In genomic region chr1:156281281-156282142, GRCh38 we compare ENCODE assay signal across 7 cellular contexts. TPM values are rescaled to one million over a fixed set of nuclear protein-coding genes. Genes with fewer than 3 reads are reported as not detected.
A peak's percentile ranks its signal among the peaks of the same experiment; 100 is the strongest.
DNase-seq lines count a peak whose midpoint lies in the region; ATAC-seq, FAIRE-seq and TF ChIP-seq lines count a peak whose summit lies in the region.

No MANE protein-coding gene starts in this region.

- peak; percentile 15 to 54 (median 42); a peak in 3 of 6 replicates for TF ChIP-seq CTCF in K562 (IDR thresholded peaks at IDR 0.05 in 2 of 3, conservative IDR thresholded peaks at IDR 0.05 in 1 of 3; ENCODE audit: insufficient read depth in 2 of 3, low read depth in 1 of 3, low read length in 3 of 3)

- POLR2A ChIA-PET in K562 (lab: Yijun Ruan, JAX): interaction anchor here (0.6 to 6.3 kb wide), 13 partner anchors 11 to 262 kb away, joined by 3 to 63 read pairs (median 4); partner anchors contain the start of gene GLMP

- no peaks in the 10 kb centered on the region for H3K27me3 ChIP-seq in K562 (ENCODE audit: control insufficient read depth in 2 of 2, insufficient read depth in 2 of 2, low read length in 2 of 2)

- peak overlapping the region; percentile 97 for H3K4me3 ChIP-seq in K562

- CTCF ChIA-PET in K562 (lab: Yijun Ruan, JAX; ENCODE audit: low intra/inter-chr PET ratio): no interaction called here

- H2AFZ ChIP-seq in K562 (ENCODE audit: low read depth, low read length): peak overlapping the region; percentile 95

- H3K4me2 ChIP-seq in K562 (ENCODE audit: insufficient read depth, low read length): peak overlapping the region; percentile 100

- 3% methylated on average over 20 of the region's 20 CpGs for WGBS in K562 (ENCODE audit: insufficient coverage, low coverage, missing lambda C conversion rate)

- H3K79me2 ChIP-seq in K562 (ENCODE audit: control insufficient read depth, insufficient read depth, low read length): peaks cover 52% of the 10 kb centered on the region

- peak overlapping the region; percentile 93 for H3K27ac ChIP-seq in K562 (ENCODE audit: extremely low read depth, low read depth, low read length)

- H3K9me1 ChIP-seq in K562 (ENCODE audit: control insufficient read depth, insufficient read depth, low read length): no peaks in the 10 kb centered on the region

- peaks cover 57% of the 10 kb centered on the region for H3K36me3 ChIP-seq in K562 (ENCODE audit: control insufficient read depth, insufficient read depth, low read length)

- H3K9me3 ChIP-seq in K562 (replicated peaks; ENCODE audit: control insufficient read depth, insufficient read depth, low read depth, low read length): no peaks in the 10 kb centered on the region

- peaks cover 6 to 10% of the 10 kb centered on the region in 2 experiments; a peak in 4 of 5 replicates for H3K4me1 ChIP-seq in K562 (replicated peaks in 1 of 2; ENCODE audit: control insufficient read depth in 2 of 2, insufficient read depth in 2 of 2, low read length in 2 of 2)

- FAIRE-seq in GM12892 (lab: Jason Lieb, UNC) (peak; percentile 48), K562 (lab: Jason Lieb, UNC) (peak; percentile 84)

- TF ChIP-seq POLR2A in GM12892 (IDR thresholded peaks at IDR 0.05; ENCODE audit: low read depth, low read length) (peak; percentile 24; the same call in 1 of the 2 replicates), K562 (conservative IDR thresholded peaks at IDR 0.05) (no peak)

- ATAC-seq in HG02981 (IDR thresholded peaks at IDR 0.05; ENCODE audit: unreplicated experiment) (peak; percentile 37), K562 (peak; percentile 73), GM19023 (IDR thresholded peaks at IDR 0.05; ENCODE audit: unreplicated experiment) (no peak)

- TSS peak; percentile 62 for BruUV-seq in K562 (replicated peaks; lab: Mats Ljungman, UMichigan)

- in situ Hi-C loops in K562 (cut with MboI): no loop called here

- DNase-seq in GM12892 (ENCODE audit: insufficient read length): no peak
- peak; percentile 61 for DNase-seq in SIG-M5 (lab: John Stamatoyannopoulos, UW)
- DNase-seq in K562 (ENCODE audit: extremely low read depth in 1 of 4, low spot score in 3 of 4): peak; percentile 62 to 85 (median 70)
- DNase-seq in kidney tubule cell (ENCODE audit: low spot score): peak; percentile 75
- peak; percentile 26 to 48 (median 40) for DNase-seq in stimulated activated CD4-positive, alpha-beta T cell treated with anti-CD3 and anti-CD28 coated beads, TNF-alpha, amount 100 ng/mL, for 48 hours (ENCODE audit: low read depth in 3 of 3)

- intact Hi-C loops in K562 (cut with micrococcal nuclease): no loop called here

- TF ChIP-seq EP300 in K562 (IDR thresholded peaks at IDR 0.05; ENCODE audit: low read length): no peak

- H4K20me1 ChIP-seq in K562 (replicated peaks; ENCODE audit: control insufficient read depth, insufficient read depth, low read length): peaks cover 11% of the 10 kb centered on the region; the same call in 1 of the 2 replicates

- 0 out of 4 replicates have a peak, but pooled peaks of 1 of the 2 experiments have one; percentile 6 for TF ChIP-seq RAD21 in K562 (CRISPR knock-in tag; conservative IDR thresholded peaks at IDR 0.05 in 1 of 2, IDR thresholded peaks at IDR 0.05 in 1 of 2)

- H3K9ac ChIP-seq in K562 (ENCODE audit: insufficient read depth in 1 of 2, low read depth in 2 of 2, low read length in 2 of 2): peak overlapping the region; percentile 91 to 97

RNA-seq across cellular contexts. Expression of gene SMG5, which starts 1.1 kb away (rescaled TPM):
- polyA plus RNA-seq in GM12892 (2012; ENCODE audit: missing spikeins): 31.8 TPM
- 126 and 277 TPM in 2 replicates for total RNA-seq in K562 (2011; cell fraction: chromatin; rRNA removed; ENCODE audit: low replicate concordance)
- total RNA-seq in K562 (2011; cell fraction: nucleolus; rRNA removed): 112 and 123 TPM in 2 replicates
- 105 and 122 TPM in 2 replicates for total RNA-seq in K562 (2011; cell fraction: nucleoplasm; rRNA removed)
- total RNA-seq in K562 (2014; rRNA removed): 56.0 and 71.6 TPM in 2 replicates
- total RNA-seq in K562 (2014; rRNA removed; fragmentation: Illumina TruSeq; extraction: Trizol): 33.1 and 41.4 TPM in 2 replicates
- 53.1 and 53.7 TPM in 2 replicates for total RNA-seq in K562 (2015; rRNA removed; fragmentation: Illumina TruSeq; extraction: Trizol)
- 78.4 and 85.9 TPM in 2 replicates for total RNA-seq in K562 (2021)
- polyA plus RNA-seq in K562 (2011; rRNA removed): 41.4 and 53.9 TPM in 2 replicates
- polyA plus RNA-seq in K562 (2011; cell fraction: cytosol; rRNA removed): 33.8 and 36.1 TPM in 2 replicates
- polyA plus RNA-seq in K562 (2011; cell fraction: nucleus; rRNA removed): 202 and 245 TPM in 2 replicates
- 44.7 and 57.3 TPM in 2 replicates for polyA plus RNA-seq in K562 (2012)
- polyA plus RNA-seq in K562 (2014; fragmentation: Illumina TruSeq; extraction: Trizol): 69.4 and 69.7 TPM in 2 replicates
- polyA plus RNA-seq in K562 (2014; fragmentation: Nextera tagmentation; extraction: Ambion mirVana): 1 to 10 TPM; 1.4 to 1.6 TPM
- polyA plus RNA-seq in K562 (2014; rRNA removed): 53.0 and 58.7 TPM in 2 replicates
- polyA minus RNA-seq in K562 (2011; rRNA and poly(A)+ RNA removed): 27.6 and 30.1 TPM in 2 replicates
- polyA minus RNA-seq in K562 (2011; cell fraction: cytosol; rRNA and poly(A)+ RNA removed): 18.5 and 20.0 TPM in 2 replicates
- polyA minus RNA-seq in K562 (2011; cell fraction: nucleus; rRNA and poly(A)+ RNA removed): 29.4 and 36.3 TPM in 2 replicates

RNA-seq across cellular contexts. Expression of gene TMEM79, which starts 2.6 kb away (rescaled TPM):
- 2.4 TPM for polyA plus RNA-seq in GM12892 (2012; ENCODE audit: missing spikeins)
- 7.9 and 23.3 TPM in 2 replicates for total RNA-seq in K562 (2011; cell fraction: chromatin; rRNA removed; ENCODE audit: low replicate concordance)
- 23.9 and 26.5 TPM in 2 replicates for total RNA-seq in K562 (2011; cell fraction: nucleolus; rRNA removed)
- total RNA-seq in K562 (2011; cell fraction: nucleoplasm; rRNA removed): 14.7 and 15.8 TPM in 2 replicates
- total RNA-seq in K562 (2014; rRNA removed): 3.8 and 6.9 TPM in 2 replicates
- 2.1 and 2.6 TPM in 2 replicates for total RNA-seq in K562 (2014; rRNA removed; fragmentation: Illumina TruSeq; extraction: Trizol)
- total RNA-seq in K562 (2015; rRNA removed; fragmentation: Illumina TruSeq; extraction: Trizol): 5.1 and 5.4 TPM in 2 replicates
- total RNA-seq in K562 (2021): 6.8 and 7.2 TPM in 2 replicates
- polyA plus RNA-seq in K562 (2011; rRNA removed): 4.0 and 4.8 TPM in 2 replicates
- 5.0 and 12.1 TPM in 2 replicates for polyA plus RNA-seq in K562 (2011; cell fraction: cytosol; rRNA removed)
- polyA plus RNA-seq in K562 (2011; cell fraction: nucleus; rRNA removed): 10.3 and 25.9 TPM in 2 replicates
- 5.7 and 9.5 TPM in 2 replicates for polyA plus RNA-seq in K562 (2012)
- polyA plus RNA-seq in K562 (2014; fragmentation: Illumina TruSeq; extraction: Trizol): 5.6 and 5.7 TPM in 2 replicates
- 1 to 10 TPM in 1 of 2 experiments, under 1 TPM in 1; 0.69 to 1.2 TPM for polyA plus RNA-seq in K562 (2014; fragmentation: Nextera tagmentation; extraction: Ambion mirVana)
- polyA plus RNA-seq in K562 (2014; rRNA removed): 6.1 and 8.3 TPM in 2 replicates
- 2.3 TPM in 2 replicates for polyA minus RNA-seq in K562 (2011; rRNA and poly(A)+ RNA removed)
- polyA minus RNA-seq in K562 (2011; cell fraction: cytosol; rRNA and poly(A)+ RNA removed): 1.6 and 2.3 TPM in 2 replicates
- 7.0 and 10.9 TPM in 2 replicates for polyA minus RNA-seq in K562 (2011; cell fraction: nucleus; rRNA and poly(A)+ RNA removed)

RNA-seq across cellular contexts. Expression of gene GLMP, which starts 14.0 kb away (rescaled TPM):
- polyA plus RNA-seq in GM12892 (2012; ENCODE audit: missing spikeins): 16.6 TPM
- total RNA-seq in K562 (2011; cell fraction: chromatin; rRNA removed; ENCODE audit: low replicate concordance): 13.4 and 24.2 TPM in 2 replicates
- 21.3 and 23.8 TPM in 2 replicates for total RNA-seq in K562 (2011; cell fraction: nucleolus; rRNA removed)
- 24.8 and 28.6 TPM in 2 replicates for total RNA-seq in K562 (2011; cell fraction: nucleoplasm; rRNA removed)
- total RNA-seq in K562 (2014; rRNA removed) (25.7 and 27.0 TPM in 2 replicates), K562 (2014; rRNA removed; fragmentation: Illumina TruSeq; extraction: Trizol) (10.1 and 12.8 TPM in 2 replicates), K562 (2015; rRNA removed; fragmentation: Illumina TruSeq; extraction: Trizol) (18.5 and 19.7 TPM in 2 replicates), K562 (2021) (22.7 and 23.7 TPM in 2 replicates)
- polyA plus RNA-seq in K562 (2011; rRNA removed) (8.3 and 15.5 TPM in 2 replicates), K562 (2014; fragmentation: Illumina TruSeq; extraction: Trizol) (28.2 and 29.1 TPM in 2 replicates), K562 (2014; fragmentation: Nextera tagmentation; extraction: Ambion mirVana) (10 to 100 TPM; 11.0 to 22.4 TPM), K562 (2014; rRNA removed) (21.7 and 24.5 TPM in 2 replicates)
- polyA plus RNA-seq in K562 (2011; cell fraction: cytosol; rRNA removed): 23.7 and 34.0 TPM in 2 replicates
- 18.0 and 19.6 TPM in 2 replicates for polyA plus RNA-seq in K562 (2011; cell fraction: nucleus; rRNA removed)
- 22.2 and 32.3 TPM in 2 replicates for polyA plus RNA-seq in K562 (2012)
- 4.6 and 5.6 TPM in 2 replicates for polyA minus RNA-seq in K562 (2011; rRNA and poly(A)+ RNA removed)
- 8.4 and 11.0 TPM in 2 replicates for polyA minus RNA-seq in K562 (2011; cell fraction: cytosol; rRNA and poly(A)+ RNA removed)
- 5.5 and 8.9 TPM in 2 replicates for polyA minus RNA-seq in K562 (2011; cell fraction: nucleus; rRNA and poly(A)+ RNA removed)

RNA-seq across cellular contexts. Expression of gene VHLL, which starts 17.6 kb away (rescaled TPM):
- polyA plus RNA-seq in GM12892 (2012; ENCODE audit: missing spikeins): not detected
- 1.3 TPM in 1 of 2 replicates, not detected in the other for total RNA-seq in K562 (2011; cell fraction: chromatin; rRNA removed; ENCODE audit: low replicate concordance)
- not detected in 2 replicates for total RNA-seq in K562 (2011; cell fraction: nucleolus; rRNA removed)
- 0.66 TPM in 1 of 2 replicates, not detected in the other for total RNA-seq in K562 (2011; cell fraction: nucleoplasm; rRNA removed)
- total RNA-seq in K562 (2014; rRNA removed) (not detected in 2 replicates), K562 (2014; rRNA removed; fragmentation: Illumina TruSeq; extraction: Trizol) (not detected in 2 replicates), K562 (2015; rRNA removed; fragmentation: Illumina TruSeq; extraction: Trizol) (not detected in 2 replicates), K562 (2021) (not detected in 2 replicates)
- polyA plus RNA-seq in K562 (2011; rRNA removed) (not detected in 2 replicates), K562 (2014; fragmentation: Illumina TruSeq; extraction: Trizol) (not detected in 2 replicates), K562 (2014; fragmentation: Nextera tagmentation; extraction: Ambion mirVana) (not detected), K562 (2014; rRNA removed) (not detected in 2 replicates)
- polyA plus RNA-seq in K562 (2011; cell fraction: cytosol; rRNA removed): not detected in 2 replicates
- not detected in 2 replicates for polyA plus RNA-seq in K562 (2011; cell fraction: nucleus; rRNA removed)
- polyA plus RNA-seq in K562 (2012): not detected in 2 replicates
- not detected in 2 replicates for polyA minus RNA-seq in K562 (2011; rRNA and poly(A)+ RNA removed)
- polyA minus RNA-seq in K562 (2011; cell fraction: cytosol; rRNA and poly(A)+ RNA removed): not detected in 2 replicates
- not detected in 2 replicates for polyA minus RNA-seq in K562 (2011; cell fraction: nucleus; rRNA and poly(A)+ RNA removed)

RNA-seq across cellular contexts. Expression of gene PAQR6, which starts 33.7 kb away (rescaled TPM):
- polyA plus RNA-seq in GM12892 (2012; ENCODE audit: missing spikeins): 3.9 TPM
- total RNA-seq in K562 (2011; cell fraction: chromatin; rRNA removed; ENCODE audit: low replicate concordance): 2.9 and 5.5 TPM in 2 replicates
- 3.5 and 4.3 TPM in 2 replicates for total RNA-seq in K562 (2011; cell fraction: nucleolus; rRNA removed)
- total RNA-seq in K562 (2011; cell fraction: nucleoplasm; rRNA removed): 2.9 and 3.6 TPM in 2 replicates
- 0.86 TPM in 2 replicates for total RNA-seq in K562 (2014; rRNA removed)
- total RNA-seq in K562 (2014; rRNA removed; fragmentation: Illumina TruSeq; extraction: Trizol): 0.32 and 0.62 TPM in 2 replicates
- 0.64 and 0.72 TPM in 2 replicates for total RNA-seq in K562 (2015; rRNA removed; fragmentation: Illumina TruSeq; extraction: Trizol)
- total RNA-seq in K562 (2021): 1.0 and 1.2 TPM in 2 replicates
- 0.52 and 1.4 TPM in 2 replicates for polyA plus RNA-seq in K562 (2011; rRNA removed)
- 1.2 and 1.3 TPM in 2 replicates for polyA plus RNA-seq in K562 (2011; cell fraction: cytosol; rRNA removed)
- polyA plus RNA-seq in K562 (2011; cell fraction: nucleus; rRNA removed): 10.9 and 15.4 TPM in 2 replicates
- polyA plus RNA-seq in K562 (2012): 1.6 and 4.4 TPM in 2 replicates
- polyA plus RNA-seq in K562 (2014; fragmentation: Illumina TruSeq; extraction: Trizol): 0.59 and 0.73 TPM in 2 replicates
- polyA plus RNA-seq in K562 (2014; fragmentation: Nextera tagmentation; extraction: Ambion mirVana): under 1 TPM; 0.07 to 0.23 TPM
- 1.3 and 1.8 TPM in 2 replicates for polyA plus RNA-seq in K562 (2014; rRNA removed)
- not detected in 2 replicates for polyA minus RNA-seq in K562 (2011; rRNA and poly(A)+ RNA removed)
- polyA minus RNA-seq in K562 (2011; cell fraction: cytosol; rRNA and poly(A)+ RNA removed): not detected in 2 replicates
- 0.67 and 1.00 TPM in 2 replicates for polyA minus RNA-seq in K562 (2011; cell fraction: nucleus; rRNA and poly(A)+ RNA removed)
